ENCODE assay signal across 21 cellular contexts in genomic region chr9:6924988-6925563, GRCh38.
A peak's percentile ranks its signal among the peaks of the same experiment; 100 is the strongest.
DNase-seq lines count a peak whose midpoint lies in the region; ATAC-seq, FAIRE-seq and TF ChIP-seq lines count a peak whose summit lies in the region.
"Had no signal": no experiment of that assay in that cellular context is flagged by ENCODE, and none has a peak within 500 bp of the region (broad histone marks: within the 10 kb centered on the region; RNA-seq: fewer than 3 reads in every experiment).

No MANE protein-coding gene starts in this region.

- no peak for FAIRE-seq in urothelium cell line (lab: Jason Lieb, UNC)

- H3K4me3 ChIP-seq in GM23338 (no peak overlapping the region), endodermal cell (ENCODE audit: low read length) (no peak overlapping the region)
- H3K4me3 ChIP-seq: breast epithelium, spleen had no signal

- H3K4me1 ChIP-seq in GM23338 (ENCODE audit: insufficient read depth), result 0 out of 2 replicates have a peak, but pooled peaks cover 3% of the 10 kb centered on the region
- peaks cover 13% of the 10 kb centered on the region for H3K4me1 ChIP-seq in endodermal cell (ENCODE audit: control insufficient read depth, insufficient read depth, low read length)
- H3K4me1 ChIP-seq: breast epithelium had no signal

- peaks cover under 1% of the 10 kb centered on the region for H3K27me3 Mint-ChIP-seq in GM23338 (ENCODE audit: insufficient read depth, low read depth, poor library complexity)
- H3K27me3 Mint-ChIP-seq in endodermal cell (ENCODE audit: insufficient read depth), result no peaks in the 10 kb centered on the region
- H3K27me3 Mint-ChIP-seq: activated CD4-positive, alpha-beta T cell treated with anti-CD3 and anti-CD28 coated beads, Interleukin-2, amount 10 ng/mL, durations not matched to agents 7 days and 5 days; activated naive CD8-positive, alpha-beta T cell treated with anti-CD3 and anti-CD28 coated beads, Interleukin-2, amount 50 U/mL, for 24 hours; natural killer cell treated with Interleukin-12 subunit alpha and Interleukin-12 subunit beta and Interleukin-15 and Interleukin-18, amount 100 ng/mL, for 72 hours; stimulated activated naive CD8-positive, alpha-beta T cell treated with anti-CD3 and anti-CD28 coated beads, Interleukin-15, amount 100 ng/mL, for 72 hours had no signal

- H2AFZ ChIP-seq in GM23338, result no peak overlapping the region

- H3K79me2 ChIP-seq in GM23338 (replicated peaks; ENCODE audit: insufficient read depth), result peaks cover 5% of the 10 kb centered on the region

- no peaks in the 10 kb centered on the region for H3F3A ChIP-seq in GM23338 (replicated peaks; ENCODE audit: low read depth)

- no peak overlapping the region for H3K4me2 ChIP-seq in GM23338

- H3K4me1 Mint-ChIP-seq in GM23338 (peaks cover 12% of the 10 kb centered on the region), endodermal cell (peaks cover 61% of the 10 kb centered on the region)

- 91 to 95% methylated on average over 8 of the region's 8 CpGs for WGBS in endodermal cell (ENCODE audit: insufficient coverage in 1 of 2, insufficient read length in 1 of 2), 2 experiments

- H3K36me3 Mint-ChIP-seq in GM23338 (ENCODE audit: low read depth) (no peaks in the 10 kb centered on the region), endodermal cell (ENCODE audit: low read depth) (peaks cover 13% of the 10 kb centered on the region)
- H3K36me3 Mint-ChIP-seq: natural killer cell treated with Interleukin-12 subunit alpha and Interleukin-12 subunit beta and Interleukin-15 and Interleukin-18, amount 100 ng/mL, for 72 hours had no signal

- DNase-seq in Ammon's horn (ENCODE audit: low spot score) (peak; percentile 75), GM23338 (ENCODE audit: low spot score) (no peak), endodermal cell (no peak), midbrain (lab: John Stamatoyannopoulos, UW) (peak; percentile 33), urothelium cell line (ENCODE audit: low spot score) (no peak), iPS-NIHi7 (ENCODE audit: extremely low spot score) (no peak), OCI-M1 (lab: John Stamatoyannopoulos, UW) (no peak)
- no peak for DNase-seq in activated CD4-positive, CD25-positive, alpha-beta regulatory T cell treated with anti-CD3 and anti-CD28 coated beads, Interleukin-2, amount 50 U/mL, for 72 hours
- DNase-seq: activated CD4-positive, alpha-beta T cell treated with anti-CD3 and anti-CD28 coated beads, Interleukin-2, amount 10 ng/mL, durations not matched to agents 7 days and 5 days; activated naive CD8-positive, alpha-beta T cell treated with anti-CD3 and anti-CD28 coated beads, Interleukin-2, amount 50 U/mL, for 24 hours; CD8-positive, alpha-beta T cell; DND-41; GOT3; mesendoderm; NCI-H2029 treated with DMSO at 0.1 percent for 48 hours; spleen; stimulated activated CD4-positive, alpha-beta T cell treated with anti-CD3 and anti-CD28 coated beads, Interleukin-4, amount 100 ng/mL, for 24 hours; stimulated activated naive CD8-positive, alpha-beta T cell treated with anti-CD3 and anti-CD28 coated beads, Interleukin-15, amount 100 ng/mL, for 72 hours; T-helper 1 cell had no signal

- H3K27me3 ChIP-seq in GM23338 (ENCODE audit: insufficient read depth) (no peaks in the 10 kb centered on the region), endodermal cell (ENCODE audit: control insufficient read depth, insufficient read depth, low read length, poor library complexity, severe bottlenecking) (no peaks in the 10 kb centered on the region)
- H3K27me3 ChIP-seq: breast epithelium, spleen had no signal

- TF ChIP-seq CTCF in GM23338 (conservative IDR thresholded peaks at IDR 0.05; ENCODE audit: low read depth in 2 of 2) (no peak), endodermal cell (conservative IDR thresholded peaks at IDR 0.05) (no peak)

- H3K9me3 Mint-ChIP-seq in GM23338 (no peaks in the 10 kb centered on the region), endodermal cell (peaks cover 3% of the 10 kb centered on the region)
- H3K9me3 Mint-ChIP-seq: activated CD4-positive, alpha-beta T cell treated with anti-CD3 and anti-CD28 coated beads, Interleukin-2, amount 10 ng/mL, durations not matched to agents 7 days and 5 days; activated naive CD8-positive, alpha-beta T cell treated with anti-CD3 and anti-CD28 coated beads, Interleukin-2, amount 50 U/mL, for 24 hours; CD8-positive, alpha-beta T cell; natural killer cell treated with Interleukin-12 subunit alpha and Interleukin-12 subunit beta and Interleukin-15 and Interleukin-18, amount 100 ng/mL, for 72 hours; stimulated activated naive CD8-positive, alpha-beta T cell treated with anti-CD3 and anti-CD28 coated beads, Interleukin-15, amount 100 ng/mL, for 72 hours had no signal

- H3K36me3 ChIP-seq in GM23338 (ENCODE audit: insufficient read depth), result no peaks in the 10 kb centered on the region
- no peaks in the 10 kb centered on the region for H3K36me3 ChIP-seq in endodermal cell (ENCODE audit: control insufficient read depth, insufficient read depth, low read length)
- H3K36me3 ChIP-seq: breast epithelium had no signal

- H4K20me1 ChIP-seq in GM23338 (replicated peaks; ENCODE audit: insufficient read depth), result peaks cover 2% of the 10 kb centered on the region

- no peak overlapping the region for H3K9ac ChIP-seq in endodermal cell (ENCODE audit: extremely low read depth, low read length, poor library complexity, severe bottlenecking)

- H3K4me3 Mint-ChIP-seq in GM23338, result no peak overlapping the region
- no peak overlapping the region for H3K4me3 Mint-ChIP-seq in endodermal cell
- H3K4me3 Mint-ChIP-seq: activated CD4-positive, alpha-beta T cell treated with anti-CD3 and anti-CD28 coated beads, Interleukin-2, amount 10 ng/mL, durations not matched to agents 7 days and 5 days; activated naive CD8-positive, alpha-beta T cell treated with anti-CD3 and anti-CD28 coated beads, Interleukin-2, amount 50 U/mL, for 24 hours; CD8-positive, alpha-beta T cell; stimulated activated naive CD8-positive, alpha-beta T cell treated with anti-CD3 and anti-CD28 coated beads, Interleukin-15, amount 100 ng/mL, for 72 hours had no signal

- no peaks in the 10 kb centered on the region for H3K9me3 ChIP-seq in endodermal cell (ENCODE audit: control insufficient read depth, low read length)
- H3K9me3 ChIP-seq: breast epithelium, spleen had no signal

- ATAC-seq in GM23338, result no peak
- ATAC-seq: activated naive CD8-positive, alpha-beta T cell treated with anti-CD3 and anti-CD28 coated beads, Interleukin-2, amount 50 U/mL, for 24 hours; CD8-positive, alpha-beta T cell; stimulated activated naive CD8-positive, alpha-beta T cell treated with anti-CD3 and anti-CD28 coated beads, Interleukin-15, amount 100 ng/mL, for 72 hours had no signal

- H3K9me2 ChIP-seq in GM23338 (ENCODE audit: insufficient read depth), result 0 out of 2 replicates have a peak, but pooled peaks cover 4% of the 10 kb centered on the region

- H3K27ac ChIP-seq in GM23338 (ENCODE audit: low read depth) (peak overlapping the region; percentile 59; the same call in 1 of the 2 replicates), endodermal cell (ENCODE audit: low read depth, low read length) (no peak overlapping the region)
- H3K27ac ChIP-seq: breast epithelium had no signal

- H3K27ac Mint-ChIP-seq in GM23338, result no peak overlapping the region
- peak overlapping the region; percentile 62 for H3K27ac Mint-ChIP-seq in endodermal cell
- H3K27ac Mint-ChIP-seq: activated CD4-positive, alpha-beta T cell treated with anti-CD3 and anti-CD28 coated beads, Interleukin-2, amount 10 ng/mL, durations not matched to agents 7 days and 5 days; activated naive CD8-positive, alpha-beta T cell treated with anti-CD3 and anti-CD28 coated beads, Interleukin-2, amount 50 U/mL, for 24 hours; CD8-positive, alpha-beta T cell; natural killer cell treated with Interleukin-12 subunit alpha and Interleukin-12 subunit beta and Interleukin-15 and Interleukin-18, amount 100 ng/mL, for 72 hours had no signal

TF ChIP-seq in GM23338, 12 proteins besides CTCF, POLR2A, EP300 and RAD21 (continues in another document):
- TF ChIP-seq STAT1 (IDR thresholded peaks at IDR 0.05; ENCODE audit: unreplicated experiment), result no peak
- no peak for TF ChIP-seq ETS1 (IDR thresholded peaks at IDR 0.05)
- no peak for TF ChIP-seq EZH2 (IDR thresholded peaks at IDR 0.05; ENCODE audit: low read depth, unreplicated experiment)

Comparison
In these comparisons a context has a peak if more than half of its experiments do, and no peak if none do; other contexts are left out.
1. DNase-seq: peak in Ammon's horn (single experiment) and midbrain (single experiment); none in GM23338 (single experiment), endodermal cell (single experiment), urothelium cell line (single experiment), activated CD4-positive, CD25-positive, alpha-beta regulatory T cell treated with anti-CD3 and anti-CD28 coated beads, Interleukin-2, amount 50 U/mL, for 72 hours (single experiment), iPS-NIHi7 (single experiment) and OCI-M1 (single experiment).